13 cellular contexts compared by ENCODE assay signal in the genomic region with DNA sequence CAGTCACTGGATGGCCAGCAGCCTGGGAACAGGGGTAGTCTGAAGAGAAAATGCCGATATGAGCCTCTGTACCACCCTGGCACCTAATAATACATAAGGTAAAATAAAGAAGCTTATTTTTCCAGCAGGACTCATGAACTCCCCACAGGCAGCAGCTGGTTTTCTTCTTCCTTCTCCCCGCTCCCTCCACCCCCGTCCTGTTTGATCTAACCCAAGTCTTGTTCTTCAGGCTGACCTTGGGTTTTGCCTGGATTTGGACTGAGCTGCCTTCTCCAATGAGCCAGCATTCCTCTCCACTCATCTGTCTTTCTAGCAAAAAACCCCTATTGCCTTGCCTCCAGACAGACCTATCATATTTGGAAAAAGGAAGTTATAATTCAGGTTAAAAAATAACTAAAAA.
"Had no signal": no experiment of that assay in that cellular context is flagged by ENCODE, and none has a peak within 500 bp of the region (broad histone marks: within the 10 kb centered on the region; RNA-seq: fewer than 3 reads in every experiment).

No MANE protein-coding gene starts in this region.

- H3K36me3 ChIP-seq: brain microvascular endothelial cell, esophagus squamous epithelium had no signal

- H3K27ac ChIP-seq: brain microvascular endothelial cell, foreskin keratinocyte, psoas muscle had no signal

- DNase-seq: activated B cell treated with CpG ODN at 0.5 μM for 24 hours; activated CD4-positive, alpha-beta T cell treated with anti-CD3 and anti-CD28 coated beads, Interleukin-2, amount 10 ng/mL, durations not matched to agents 24 days and 14 days; activated naive CD4-positive, alpha-beta T cell treated with anti-CD3 and anti-CD28 coated beads, Interleukin-2, amount 50 U/mL, for 16 hours; brain microvascular endothelial cell; dorsolateral prefrontal cortex; esophagus squamous epithelium; occipital lobe; psoas muscle; stimulated activated CD4-positive, alpha-beta T cell treated with anti-CD3 and anti-CD28 coated beads, Interleukin-4, amount 100 ng/mL, for 1 hour; stimulated activated naive CD8-positive, alpha-beta T cell treated with anti-CD3 and anti-CD28 coated beads, Interleukin-15, amount 100 ng/mL, for 72 hours; T-helper 2 cell had no signal

- ATAC-seq: foreskin keratinocyte; left lobe of liver; psoas muscle; stimulated activated naive CD8-positive, alpha-beta T cell treated with anti-CD3 and anti-CD28 coated beads, Interleukin-15, amount 100 ng/mL, for 72 hours had no signal

- H3K9me3 ChIP-seq: esophagus squamous epithelium, psoas muscle had no signal

- H3K27me3 ChIP-seq: brain microvascular endothelial cell, dorsolateral prefrontal cortex had no signal

- H3K4me1 ChIP-seq: foreskin keratinocyte, psoas muscle had no signal

- H3K4me3 ChIP-seq: dorsolateral prefrontal cortex, esophagus squamous epithelium, psoas muscle had no signal
